Comparison of ENCODE assay signal across 21 cellular contexts in genomic region chr11:62719302-62719978, GRCh38. TPM values are rescaled to one million over a fixed set of nuclear protein-coding genes. Genes with fewer than 3 reads are reported as not detected.
DNase-seq lines count a peak whose midpoint lies in the region; ATAC-seq and TF ChIP-seq lines count a peak whose summit lies in the region.
"Had no signal": no experiment of that assay in that cellular context is flagged by ENCODE, and none has a peak within 500 bp of the region (broad histone marks: within the 10 kb centered on the region; RNA-seq: fewer than 3 reads in every experiment).

No MANE protein-coding gene starts in this region.

- H3K9me3 ChIP-seq in T-helper 17 cell (ENCODE audit: control insufficient read depth, low read length, poor library complexity, severe bottlenecking) = no peaks in the 10 kb centered on the region
- H3K9me3 ChIP-seq: BE2C, ovary had no signal

- H3K4me3 ChIP-seq in fibroblast of villous mesenchyme (ENCODE audit: low read depth, low read length) = no peak overlapping the region
- H3K4me3 ChIP-seq: ovary had no signal

- peak in 1 of 2 donors; percentile 13 for ATAC-seq in natural killer cell treated with Interleukin-12 subunit alpha and Interleukin-12 subunit beta and Interleukin-15 and Interleukin-18, amount 100 ng/mL, for 72 hours
- no peak for ATAC-seq in natural killer cell
- no peak for ATAC-seq in T-helper 17 cell
- no peak for ATAC-seq in foreskin keratinocyte
- no peak for ATAC-seq in HG03469 (IDR thresholded peaks at IDR 0.05; ENCODE audit: unreplicated experiment)
- ATAC-seq: left colon, Right ventricle myocardium inferior had no signal

- TF ChIP-seq CTCF in natural killer cell (IDR thresholded peaks at IDR 0.05) (no peak), fibroblast of villous mesenchyme (IDR thresholded peaks at IDR 0.05; ENCODE audit: insufficient read depth, low read depth, low read length) (no peak), foreskin keratinocyte (conservative IDR thresholded peaks at IDR 0.05) (no peak)

- peaks cover 32 to 45% of the 10 kb centered on the region in 2 donors for H3K4me1 Mint-ChIP-seq in natural killer cell treated with Interleukin-12 subunit alpha and Interleukin-12 subunit beta and Interleukin-15 and Interleukin-18, amount 100 ng/mL, for 72 hours (ENCODE audit: low read depth in 2 of 2)
- peaks cover 26 to 27% of the 10 kb centered on the region in 2 donors for H3K4me1 Mint-ChIP-seq in natural killer cell
- H3K4me1 Mint-ChIP-seq in T-helper 17 cell = peaks cover 28% of the 10 kb centered on the region

- no peak overlapping the region for H3K4me3 Mint-ChIP-seq in natural killer cell treated with Interleukin-12 subunit alpha and Interleukin-12 subunit beta and Interleukin-15 and Interleukin-18, amount 100 ng/mL, for 72 hours
- H3K4me3 Mint-ChIP-seq in natural killer cell (no peak overlapping the region), T-helper 17 cell (no peak overlapping the region)
- H3K4me3 Mint-ChIP-seq: activated B cell treated with CpG ODN at 0.5 μM for 24 hours; central memory CD8-positive, alpha-beta T cell; endodermal cell had no signal

- intact Hi-C loops in natural killer cell (cut with micrococcal nuclease) = no loop called here

- no peaks in the 10 kb centered on the region for H3K27me3 Mint-ChIP-seq in natural killer cell treated with Interleukin-12 subunit alpha and Interleukin-12 subunit beta and Interleukin-15 and Interleukin-18, amount 100 ng/mL, for 72 hours
- H3K27me3 Mint-ChIP-seq in natural killer cell (ENCODE audit: low read depth in 2 of 2) = no peaks in the 10 kb centered on the region
- no peaks in the 10 kb centered on the region for H3K27me3 Mint-ChIP-seq in T-helper 17 cell
- H3K27me3 Mint-ChIP-seq: activated B cell treated with CpG ODN at 0.5 μM for 24 hours; central memory CD8-positive, alpha-beta T cell had no signal

- H3K27ac Mint-ChIP-seq in natural killer cell treated with Interleukin-12 subunit alpha and Interleukin-12 subunit beta and Interleukin-15 and Interleukin-18, amount 100 ng/mL, for 72 hours = peak overlapping the region; percentile 21 to 38
- H3K27ac Mint-ChIP-seq in natural killer cell (peak overlapping the region in 1 of 2 donors; percentile 15), T-helper 17 cell (peak overlapping the region; percentile 39)
- H3K27ac Mint-ChIP-seq: activated B cell treated with CpG ODN at 0.5 μM for 24 hours, endodermal cell had no signal

- H3K4me1 ChIP-seq in foreskin keratinocyte = peaks cover 3% of the 10 kb centered on the region
- H3K4me1 ChIP-seq: BE2C had no signal

- H3K27ac ChIP-seq in foreskin keratinocyte = no peak overlapping the region
- H3K27ac ChIP-seq: ovary had no signal

- no peaks in the 10 kb centered on the region for H3K27me3 ChIP-seq in foreskin keratinocyte
- H3K27me3 ChIP-seq: BE2C, ovary had no signal

- no peak for DNase-seq in natural killer cell treated with Interleukin-12 subunit alpha and Interleukin-12 subunit beta and Interleukin-15 and Interleukin-18, amount 100 ng/mL, for 72 hours (ENCODE audit: low spot score)
- no peak for DNase-seq in natural killer cell
- no peak for DNase-seq in T-helper 17 cell
- DNase-seq in fibroblast of villous mesenchyme (ENCODE audit: low read depth) = peak; percentile 46
- no peak for DNase-seq in foreskin keratinocyte
- DNase-seq in DMS153 treated with DMSO at 0.1 percent for 48 hours (lab: John Stamatoyannopoulos, UW; ENCODE audit: unreplicated experiment) = no peak
- no peak for DNase-seq in NCI-H1436 (lab: John Stamatoyannopoulos, UW)
- DNase-seq: activated B cell treated with CpG ODN at 0.5 μM for 24 hours, anterior cingulate cortex, BE2C, DND-41, endodermal cell, left colon, MV-4-11, NCI-H2029, NCI-H510A treated with DMSO at 0.1 percent for 48 hours, ovary, T-helper 2 cell had no signal

- peaks cover 63% of the 10 kb centered on the region for H3K36me3 Mint-ChIP-seq in natural killer cell treated with Interleukin-12 subunit alpha and Interleukin-12 subunit beta and Interleukin-15 and Interleukin-18, amount 100 ng/mL, for 72 hours
- H3K36me3 Mint-ChIP-seq in natural killer cell (peaks cover 49% of the 10 kb centered on the region), T-helper 17 cell (ENCODE audit: low read depth) (peaks cover 6% of the 10 kb centered on the region)

- no peaks in the 10 kb centered on the region for H3K9me3 Mint-ChIP-seq in natural killer cell treated with Interleukin-12 subunit alpha and Interleukin-12 subunit beta and Interleukin-15 and Interleukin-18, amount 100 ng/mL, for 72 hours
- no peaks in the 10 kb centered on the region for H3K9me3 Mint-ChIP-seq in natural killer cell
- H3K9me3 Mint-ChIP-seq: activated B cell treated with CpG ODN at 0.5 μM for 24 hours; central memory CD8-positive, alpha-beta T cell; endodermal cell had no signal

RNA-seq across cellular contexts. Expression of gene HNRNPUL2, which starts 7.8 kb away (rescaled TPM):
- 10 to 100 TPM; 54.6 to 55.5 TPM for total RNA-seq in natural killer cell treated with Interleukin-12 subunit alpha and Interleukin-12 subunit beta and Interleukin-15 and Interleukin-18, amount 100 ng/mL, for 72 hours
- 10 to 100 TPM; 58.0 to 73.1 (median 69.3) TPM for total RNA-seq in natural killer cell
- 10 to 100 TPM; 41.4 to 43.2 TPM for total RNA-seq in T-helper 17 cell
- total RNA-seq in fibroblast of villous mesenchyme = 15.5 and 17.3 TPM in 2 replicates
- 31.6 and 40.9 TPM in 2 replicates for total RNA-seq in foreskin keratinocyte
- polyA plus RNA-seq in foreskin keratinocyte = 36.4 and 45.1 TPM in 2 replicates

RNA-seq across cellular contexts. Expression of gene TTC9C, which starts 8.8 kb away (rescaled TPM):
- 10 to 100 TPM; 36.8 to 39.4 TPM for total RNA-seq in natural killer cell treated with Interleukin-12 subunit alpha and Interleukin-12 subunit beta and Interleukin-15 and Interleukin-18, amount 100 ng/mL, for 72 hours
- total RNA-seq in natural killer cell (10 to 100 TPM; 18.3 to 27.2 (median 23.2) TPM), T-helper 17 cell (10 to 100 TPM; 11.0 to 14.1 TPM), fibroblast of villous mesenchyme (28.0 and 36.7 TPM in 2 replicates), foreskin keratinocyte (26.3 and 27.9 TPM in 2 replicates)
- 24.8 and 25.9 TPM in 2 replicates for polyA plus RNA-seq in foreskin keratinocyte

RNA-seq across cellular contexts. Expression of gene GNG3, which starts 12.0 kb away (rescaled TPM):
- not detected for total RNA-seq in natural killer cell treated with Interleukin-12 subunit alpha and Interleukin-12 subunit beta and Interleukin-15 and Interleukin-18, amount 100 ng/mL, for 72 hours
- total RNA-seq in natural killer cell = not detected
- not detected for total RNA-seq in T-helper 17 cell
- total RNA-seq in fibroblast of villous mesenchyme = not detected in 2 replicates
- not detected in 2 replicates for total RNA-seq in foreskin keratinocyte
- polyA plus RNA-seq in foreskin keratinocyte = 0.06 and 0.09 TPM in 2 replicates
- total RNA-seq: Right ventricle myocardium inferior had no signal

RNA-seq across cellular contexts. Expression of gene BSCL2, which starts 12.2 kb away (rescaled TPM):
- 10 to 100 TPM; 18.7 to 38.3 TPM for total RNA-seq in natural killer cell treated with Interleukin-12 subunit alpha and Interleukin-12 subunit beta and Interleukin-15 and Interleukin-18, amount 100 ng/mL, for 72 hours
- total RNA-seq in natural killer cell = 10 to 100 TPM; 19.7 to 22.0 (median 21.2) TPM
- total RNA-seq in T-helper 17 cell = 10 to 100 TPM; 20.8 to 20.9 TPM
- 53.5 and 59.3 TPM in 2 replicates for total RNA-seq in fibroblast of villous mesenchyme
- 37.2 and 39.5 TPM in 2 replicates for total RNA-seq in foreskin keratinocyte
- 37.5 and 44.4 TPM in 2 replicates for polyA plus RNA-seq in foreskin keratinocyte

RNA-seq across cellular contexts. Expression of gene LRRN4CL, which starts 30.1 kb away (rescaled TPM):
- under 1 TPM; 0.36 to 0.52 TPM for total RNA-seq in natural killer cell treated with Interleukin-12 subunit alpha and Interleukin-12 subunit beta and Interleukin-15 and Interleukin-18, amount 100 ng/mL, for 72 hours
- total RNA-seq in natural killer cell (not detected), T-helper 17 cell (not detected), fibroblast of villous mesenchyme (6.9 and 15.5 TPM in 2 replicates), foreskin keratinocyte (0.39 and 0.41 TPM in 2 replicates)
- 0.32 TPM in 2 replicates for polyA plus RNA-seq in foreskin keratinocyte
